ENCODE assay signal across 10 cellular contexts in genomic region chr2:212912445-212913103, GRCh38.
DNase-seq lines count a peak whose midpoint lies in the region; FAIRE-seq and TF ChIP-seq lines count a peak whose summit lies in the region.
"Had no signal": no experiment of that assay in that cellular context is flagged by ENCODE, and none has a peak within 500 bp of the region (broad histone marks: within the 10 kb centered on the region; RNA-seq: fewer than 3 reads in every experiment).

No MANE protein-coding gene starts in this region.

- no TSS peak for BruUV-seq in OCI-LY7 (replicated peaks; lab: Mats Ljungman, UMichigan)

- H3K4me3 ChIP-seq in BJ (ENCODE audit: low read depth, low read length), result no peak overlapping the region
- H3K4me3 ChIP-seq in mucosa of stomach (ENCODE audit: low read length), result no peak overlapping the region
- no peak overlapping the region for H3K4me3 ChIP-seq in adrenal gland
- H3K4me3 ChIP-seq in OCI-LY7 (ENCODE audit: low read depth, low read length, poor library complexity, severe bottlenecking), result no peak overlapping the region

- H4K20me1 ChIP-seq in OCI-LY7 (ENCODE audit: insufficient read depth, low read length), result no peaks in the 10 kb centered on the region

- H3K4me1 ChIP-seq in mucosa of stomach (ENCODE audit: control insufficient read depth, insufficient read depth, low read length), result peaks cover 61% of the 10 kb centered on the region
- no peaks in the 10 kb centered on the region for H3K4me1 ChIP-seq in adrenal gland (replicated peaks in 1 of 2)
- H3K4me1 ChIP-seq in OCI-LY7 (ENCODE audit: insufficient read depth, low read length, poor library complexity, severe bottlenecking), result peaks cover 15% of the 10 kb centered on the region

- H3K27me3 ChIP-seq in BJ (ENCODE audit: control insufficient read depth, insufficient read depth, low read length) (no peaks in the 10 kb centered on the region), mucosa of stomach (ENCODE audit: control insufficient read depth, insufficient read depth, low read length) (no peaks in the 10 kb centered on the region), adrenal gland (no peaks in the 10 kb centered on the region)

- H2AFZ ChIP-seq in OCI-LY7 (ENCODE audit: low read length), result no peak overlapping the region

- H3K36me3 ChIP-seq in BJ (ENCODE audit: control insufficient read depth, insufficient read depth, low read length) (no peaks in the 10 kb centered on the region), mucosa of stomach (ENCODE audit: control insufficient read depth, insufficient read depth, low read length) (no peaks in the 10 kb centered on the region), adrenal gland (replicated peaks in 1 of 2) (no peaks in the 10 kb centered on the region), OCI-LY7 (ENCODE audit: insufficient read depth, low read length) (no peaks in the 10 kb centered on the region)

- CTCF ChIA-PET in BJ (lab: Yijun Ruan, JAX) (interaction anchor here (1.0 kb wide), 1 partner anchor 41 kb away, joined by 3 read pairs; no protein-coding TSS in a partner anchor), OCI-LY7 (lab: Charles Lee; ENCODE audit: unreplicated experiment) (no interaction called here)

- FAIRE-seq in endometrium (lab: Jason Lieb, UNC), result peak; percentile 97

- 71 to 76% (median 74%) methylated on average over 7 of the region's 7 CpGs for WGBS in adrenal gland, 4 donors

- intact Hi-C loops in adrenal gland (cut with DNase I), result no loop called here
- intact Hi-C loops in OCI-LY7 (cut with micrococcal nuclease; ENCODE audit: unreplicated experiment), result no loop called here

- DNase-seq in BJ (ENCODE audit: low read depth) (peak; percentile 45), NCI-H2227 treated with DMSO at 0.1 percent for 48 hours (lab: John Stamatoyannopoulos, UW) (peak; percentile 11), adrenal gland (no peak), NCI-H2171 (lab: John Stamatoyannopoulos, UW) (no peak), OCI-LY7 (ENCODE audit: low spot score) (no peak)
- DNase-seq in central memory CD4-positive, alpha-beta T cell, result no peak
- DNase-seq: NCI-H1694, T-helper 2 cell had no signal

- no peaks in the 10 kb centered on the region for H3K9me2 ChIP-seq in OCI-LY7 (ENCODE audit: insufficient read depth, low read length)

- no peak overlapping the region for H3K4me2 ChIP-seq in OCI-LY7 (ENCODE audit: low read length)

- POLR2A ChIA-PET in BJ (lab: Charles Lee) (no interaction called here), OCI-LY7 (lab: Charles Lee) (interaction anchor here (0.5 to 0.6 kb wide), 2 partner anchors 36 to 1096 kb away, joined by 3 to 4 read pairs; no protein-coding TSS in a partner anchor)

- H3K79me2 ChIP-seq in OCI-LY7 (ENCODE audit: insufficient read depth, low read depth, low read length), result no peaks in the 10 kb centered on the region

- no peak for TF ChIP-seq POLR2A in adrenal gland (IDR thresholded peaks at IDR 0.05)

- no peak overlapping the region for H3K27ac ChIP-seq in adrenal gland
- H3K27ac ChIP-seq in OCI-LY7 (ENCODE audit: low read depth, low read length, poor library complexity, severe bottlenecking), result no peak overlapping the region

- TF ChIP-seq CTCF in BJ (IDR thresholded peaks at IDR 0.05; ENCODE audit: insufficient read depth, low read depth, low read length), result no peak
- no peak for TF ChIP-seq CTCF in adrenal gland (IDR thresholded peaks at IDR 0.05)
- no peak for TF ChIP-seq CTCF in OCI-LY7 (conservative IDR thresholded peaks at IDR 0.05; ENCODE audit: low read length)

- no peaks in the 10 kb centered on the region for H3K9me3 ChIP-seq in mucosa of stomach (ENCODE audit: control insufficient read depth, low read length)
- H3K9me3 ChIP-seq in adrenal gland (replicated peaks in 1 of 3), result no peaks in the 10 kb centered on the region
- H3K9me3 ChIP-seq in OCI-LY7 (ENCODE audit: low read length), result no peaks in the 10 kb centered on the region

- peak overlapping the region; percentile 48 for H3K9ac ChIP-seq in mucosa of stomach (ENCODE audit: low read length)

Comparison
In these comparisons a context has a peak if more than half of its experiments do, and no peak if none do; other contexts are left out.
1. DNase-seq: peak in BJ (single experiment) and NCI-H2227 treated with DMSO at 0.1 percent for 48 hours (single experiment); none in adrenal gland (0 of 7), NCI-H2171 (single experiment), OCI-LY7 (single experiment) and central memory CD4-positive, alpha-beta T cell (single experiment).